In the genomic region with DNA sequence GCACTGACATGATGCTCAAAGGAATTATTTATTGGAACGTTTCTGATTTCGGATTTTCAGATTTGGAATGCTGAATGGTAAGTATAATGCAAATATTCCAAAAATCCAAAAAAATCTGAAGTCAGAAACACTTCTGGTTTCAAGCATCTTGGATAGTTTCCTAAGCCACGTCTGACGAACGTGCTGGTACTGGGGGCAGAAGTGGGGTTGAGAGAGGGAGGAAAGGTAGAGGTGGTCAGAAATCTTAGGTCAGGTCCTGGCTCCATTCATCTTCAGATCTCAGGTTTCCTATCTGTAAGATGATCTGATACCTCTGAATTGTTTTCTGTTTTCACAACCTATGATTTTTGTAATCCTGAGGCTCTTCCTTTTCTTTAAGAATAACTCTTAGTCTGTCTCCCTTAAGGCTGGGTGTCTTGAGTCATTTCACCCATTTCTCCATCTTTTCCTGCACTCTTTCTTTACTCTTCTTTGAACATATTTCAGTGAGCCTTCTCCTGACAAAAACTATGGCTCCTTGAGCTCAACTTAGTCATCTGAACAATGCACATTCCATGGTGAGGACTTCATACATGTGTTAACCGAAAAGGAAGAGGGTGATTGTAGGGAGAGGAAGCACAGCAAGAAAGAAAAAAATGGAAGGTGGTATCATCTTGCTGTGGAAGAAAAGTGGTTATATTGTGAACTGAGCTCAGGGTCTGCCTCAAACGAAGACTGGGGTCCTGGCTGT, we compare ENCODE assay signal across 23 cellular contexts. TPM values are rescaled to one million over a fixed set of nuclear protein-coding genes. Genes with fewer than 3 reads are reported as not detected.
DNase-seq lines count a peak whose midpoint lies in the region; ATAC-seq and TF ChIP-seq lines count a peak whose summit lies in the region.
"Had no signal": no experiment of that assay in that cellular context is flagged by ENCODE, and none has a peak within 500 bp of the region (broad histone marks: within the 10 kb centered on the region; RNA-seq: fewer than 3 reads in every experiment).

No MANE protein-coding gene starts in this region.

- H3K27me3 Mint-ChIP-seq in HFFc6 (ENCODE audit: insufficient read depth) = peaks cover 1% of the 10 kb centered on the region; the same call in 1 of the 2 replicates
- H3K27me3 Mint-ChIP-seq in nephron (ENCODE audit: low read depth) = peaks cover under 1% of the 10 kb centered on the region

- no peaks in the 10 kb centered on the region for H3K9me3 ChIP-seq in SK-N-SH
- H3K9me3 ChIP-seq: Peyer's patch had no signal

- no peak for TF ChIP-seq EP300 in SK-N-SH (IDR thresholded peaks at IDR 0.05; ENCODE audit: borderline replicate concordance in 1 of 2, low read depth in 1 of 2, low read length in 1 of 2)

- no peak for ATAC-seq in Right ventricle myocardium superior (ENCODE audit: poor library complexity)
- ATAC-seq: HepG2 had no signal

- H3K4me2 ChIP-seq in SK-N-SH = no peak overlapping the region

- no peaks in the 10 kb centered on the region for H3K9me2 ChIP-seq in SK-N-SH

- POLR2A ChIA-PET in SK-N-SH (lab: Yijun Ruan, JAX) = no interaction called here

- no peak for TF ChIP-seq CTCF in HFFc6 (IDR thresholded peaks at IDR 0.05)
- no peak for TF ChIP-seq CTCF in fibroblast of mammary gland (conservative IDR thresholded peaks at IDR 0.05; ENCODE audit: control insufficient read depth, insufficient read depth, low read depth, low read length)
- no peak for TF ChIP-seq CTCF in nephron (IDR thresholded peaks at IDR 0.05; ENCODE audit: unreplicated experiment in 3 of 3)
- TF ChIP-seq CTCF in SK-N-SH (IDR thresholded peaks at IDR 0.05) = no peak

- intact Hi-C loops in Right ventricle myocardium superior (cut with DNase I) = no loop called here

- peaks cover 5% of the 10 kb centered on the region; the same call in 1 of the 2 replicates for H3K36me3 Mint-ChIP-seq in HFFc6 (ENCODE audit: low read depth)
- H3K36me3 Mint-ChIP-seq in nephron (ENCODE audit: low read depth) = peaks cover 4% of the 10 kb centered on the region
- H3K36me3 Mint-ChIP-seq: CD14-positive monocyte had no signal

- TF ChIP-seq RAD21 in SK-N-SH (IDR thresholded peaks at IDR 0.05; ENCODE audit: low read length) = no peak

- H3K27ac Mint-ChIP-seq in HFFc6 (peak overlapping the region; percentile 34), nephron (peak overlapping the region in 1 of 3 experiments; percentile 26)
- H3K27ac Mint-ChIP-seq: CD14-positive monocyte, H9 had no signal

- DNase-seq in AG08395 (ENCODE audit: low spot score) = peak; percentile 27
- peak; percentile 23 for DNase-seq in HFFc6
- peak; percentile 20 for DNase-seq in fibroblast of mammary gland (ENCODE audit: low read depth)
- DNase-seq in DMS79 treated with DMSO at 0.1 percent for 48 hours (lab: John Stamatoyannopoulos, UW) = no peak
- DNase-seq in HuH-7.5 (ENCODE audit: low spot score) = no peak
- no peak for DNase-seq in SK-N-SH
- no peak for DNase-seq in Right ventricle myocardium superior
- DNase-seq: ACHN, H9, KG1, NCI-H1105, NCI-H146, NCI-H2029 treated with DMSO at 0.1 percent for 48 hours, NCI-H2171, NCI-H524 treated with DMSO at 0.1 percent for 48 hours, NCI-H82, Peyer's patch had no signal

- no peaks in the 10 kb centered on the region for H3F3A ChIP-seq in SK-N-SH (replicated peaks; ENCODE audit: insufficient read depth)

- peak overlapping the region; percentile 16; the same call in 1 of the 2 replicates for H3K4me3 Mint-ChIP-seq in HFFc6
- H3K4me3 Mint-ChIP-seq in nephron = peak overlapping the region in 2 of 3 experiments; percentile 58 to 59
- H3K4me3 Mint-ChIP-seq: CD14-positive monocyte, H9 had no signal

- H3K9ac ChIP-seq in SK-N-SH = no peak overlapping the region

- no peak overlapping the region for H3K4me3 ChIP-seq in fibroblast of mammary gland (ENCODE audit: control insufficient read depth, low read depth, low read length)
- H3K4me3 ChIP-seq in SK-N-SH (ENCODE audit: low read depth in 2 of 2, low read length in 1 of 2) = no peak overlapping the region
- H3K4me3 ChIP-seq: Peyer's patch, SJSA1 had no signal

- CTCF ChIA-PET in SK-N-SH (lab: Yijun Ruan, JAX) = no interaction called here

- no peaks in the 10 kb centered on the region for H3K36me3 ChIP-seq in SK-N-SH (replicated peaks in 1 of 2; ENCODE audit: control insufficient read depth in 1 of 2, insufficient read depth in 2 of 2, low read length in 1 of 2)
- H3K36me3 ChIP-seq: Peyer's patch, SJSA1 had no signal

- no peaks in the 10 kb centered on the region for H3K27me3 ChIP-seq in SK-N-SH (ENCODE audit: insufficient read depth)
- H3K27me3 ChIP-seq: Peyer's patch, SJSA1 had no signal

- H4K20me1 ChIP-seq in SK-N-SH (ENCODE audit: insufficient read depth) = no peaks in the 10 kb centered on the region

- H2AFZ ChIP-seq in SK-N-SH (ENCODE audit: low read depth) = no peak overlapping the region

- WGBS in SK-N-SH (ENCODE audit: low lambda C conversion rate) = 62% methylated on average over 7 of the region's 7 CpGs

- H3K4me1 Mint-ChIP-seq in HFFc6 (ENCODE audit: low read depth) (peaks cover 37% of the 10 kb centered on the region), nephron (peaks cover 62% of the 10 kb centered on the region)
- H3K4me1 Mint-ChIP-seq: CD14-positive monocyte had no signal

- peaks cover 0 to 5% of the 10 kb centered on the region in 2 experiments; a peak in 1 of 4 replicates for H3K4me1 ChIP-seq in SK-N-SH (ENCODE audit: control insufficient read depth in 1 of 2, insufficient read depth in 2 of 2, low read depth in 1 of 2, low read length in 1 of 2)
- H3K4me1 ChIP-seq: Peyer's patch, SJSA1 had no signal

- H3K27ac ChIP-seq in SK-N-SH (ENCODE audit: low read depth in 2 of 2, low read length in 1 of 2) = no peak overlapping the region
- H3K27ac ChIP-seq: 22Rv1, Peyer's patch, SJSA1 had no signal

- H3K79me2 ChIP-seq in SK-N-SH (ENCODE audit: insufficient read depth) = no peaks in the 10 kb centered on the region; the same call in 1 of the 2 replicates

- H3K9me3 Mint-ChIP-seq in HFFc6 = peaks cover 5% of the 10 kb centered on the region
- H3K9me3 Mint-ChIP-seq in nephron = no peaks in the 10 kb centered on the region
- H3K9me3 Mint-ChIP-seq: H9 had no signal

TF ChIP-seq in SK-N-SH, 30 proteins besides CTCF, POLR2A, EP300 and RAD21:
- TF ChIP-seq GATA2 (CRISPR knock-in tag; IDR thresholded peaks at IDR 0.05) (no peak), FOXJ3 (CRISPR knock-in tag; IDR thresholded peaks at IDR 0.05) (no peak), USF2 (IDR thresholded peaks at IDR 0.05; ENCODE audit: borderline replicate concordance, low read depth, low read length) (no peak), IRF3 (IDR thresholded peaks at IDR 0.05; ENCODE audit: low read depth, low read length) (no peak), ELF1 (IDR thresholded peaks at IDR 0.05) (no peak), GABPA (IDR thresholded peaks at IDR 0.05; ENCODE audit: low read depth) (no peak), TEAD4 (IDR thresholded peaks at IDR 0.05; ENCODE audit: borderline replicate concordance, insufficient read depth) (no peak)

RNA-seq across cellular contexts. Expression of gene SGCD, which starts 3.3 kb away (rescaled TPM):
- 1 to 10 TPM; 5.2 to 6.7 (median 6.4) TPM for total RNA-seq in HFFc6 (2021; fragmentation: NEBNext Ultra II Directional; extraction: Animal tissue kit (Norgen Biotek cat#: 25700))
- 0.87 and 0.94 TPM in 2 replicates for polyA plus RNA-seq in SK-N-SH (2012; rRNA removed)
- polyA plus RNA-seq in SK-N-SH (2012; cell fraction: cytosol; rRNA removed) = 0.95 and 1.2 TPM in 2 replicates
- 0.42 and 0.81 TPM in 2 replicates for polyA plus RNA-seq in SK-N-SH (2012; cell fraction: nucleus; rRNA removed)
- total RNA-seq in Right ventricle myocardium superior = 81.5 TPM
- total RNA-seq: HepG2, OCI-LY7, SJSA1 had no signal
- polyA plus RNA-seq: CD14-positive monocyte, HepG2 had no signal

Comparison
In these comparisons a context has a peak if more than half of its experiments do, and no peak if none do; other contexts are left out.
1. DNase-seq: peak in AG08395 (single experiment), HFFc6 (single experiment) and fibroblast of mammary gland (single experiment); none in DMS79 treated with DMSO at 0.1 percent for 48 hours (single experiment), HuH-7.5 (single experiment), SK-N-SH (single experiment) and Right ventricle myocardium superior (single experiment).
2. RNA of gene SGCD, which starts 3.3 kb away (total RNA-seq): 81.5 TPM in Right ventricle myocardium superior (single experiment); 5.2 to 6.7 TPM in HFFc6; every median in the first group is over 10 times any median in the second.